ENCODE assay signal across 28 cellular contexts in genomic region chr5:171673328-171673727, GRCh38.
DNase-seq lines count a peak whose midpoint lies in the region; ATAC-seq, FAIRE-seq and TF ChIP-seq lines count a peak whose summit lies in the region.
"Had no signal": no experiment of that assay in that cellular context is flagged by ENCODE, and none has a peak within 500 bp of the region (broad histone marks: within the 10 kb centered on the region; RNA-seq: fewer than 3 reads in every experiment).

No MANE protein-coding gene starts in this region.

- H3K79me2 ChIP-seq in HepG2 (ENCODE audit: insufficient read depth, low read length) = no peaks in the 10 kb centered on the region

- H3K9me3 ChIP-seq in right lobe of liver = no peaks in the 10 kb centered on the region
- no peaks in the 10 kb centered on the region for H3K9me3 ChIP-seq in HepG2 (ENCODE audit: low read length)
- H3K9me3 ChIP-seq in tibial nerve = peaks cover 0 to 7% (median 0%) of the 10 kb centered on the region in 4 donors
- H3K9me3 ChIP-seq: Peyer's patch, psoas muscle, upper lobe of right lung had no signal

- no peaks in the 10 kb centered on the region for H3K4me1 ChIP-seq in right lobe of liver
- H3K4me1 ChIP-seq in HepG2 (ENCODE audit: insufficient read depth, low read length) = no peaks in the 10 kb centered on the region
- H3K4me1 ChIP-seq in tibial nerve = no peaks in the 10 kb centered on the region
- H3K4me1 ChIP-seq: BLaER1 treated with 17β-estradiol and CSF1 and Interleukin-3, amounts not matched to agents 10 nM and 100 nM; Peyer's patch; psoas muscle; upper lobe of right lung had no signal

- TF ChIP-seq POLR2A in right lobe of liver (IDR thresholded peaks at IDR 0.05) (no peak), HepG2 (IDR thresholded peaks at IDR 0.05; ENCODE audit: insufficient read depth in 1 of 2, low read depth in 2 of 2, low read length in 2 of 2) (no peak), tibial nerve (IDR thresholded peaks at IDR 0.05) (no peak)

- BruUV-seq in HepG2 (replicated peaks; lab: Mats Ljungman, UMichigan) (no TSS peak), Calu3 (replicated peaks; lab: Mats Ljungman, UMichigan) (no TSS peak)

- no peaks in the 10 kb centered on the region for H3K9me3 Mint-ChIP-seq in Calu3 (ENCODE audit: low read depth, unreplicated experiment)
- H3K9me3 Mint-ChIP-seq: immature natural killer cell, natural killer cell had no signal

- no peaks in the 10 kb centered on the region for H3K36me3 Mint-ChIP-seq in Calu3 (ENCODE audit: insufficient read depth, unreplicated experiment)
- H3K36me3 Mint-ChIP-seq: activated naive CD4-positive, alpha-beta T cell treated with anti-CD3 and anti-CD28 coated beads, Interleukin-2, amount 50 U/mL, for 24 hours; immature natural killer cell; natural killer cell had no signal

- FAIRE-seq in HepG2 (lab: Jason Lieb, UNC) = no peak
- FAIRE-seq: HTR-8/SVneo had no signal

- H3K27me3 Mint-ChIP-seq in Calu3 (ENCODE audit: unreplicated experiment) = peaks cover 100% of the 10 kb centered on the region

- intact Hi-C loops in right lobe of liver (cut with DNase I) (no loop called here), HepG2 (cut with micrococcal nuclease; ENCODE audit: unreplicated experiment) (no loop called here), Calu3 (cut with micrococcal nuclease; ENCODE audit: unreplicated experiment) (no loop called here)

- 57% methylated on average over 1 of the region's 1 CpG for WGBS in right lobe of liver (ENCODE audit: insufficient coverage, low coverage, low lambda C conversion rate, missing lambda C conversion rate)
- 0% methylated on average over 1 of the region's 1 CpG for WGBS in HepG2 (ENCODE audit: low lambda C conversion rate)
- 52 to 58% methylated on average over 1 of the region's 1 CpG for WGBS in tibial nerve, 2 donors

- CTCF ChIA-PET in HepG2 (lab: Yijun Ruan, JAX; ENCODE audit: low intra/inter-chr PET ratio, low total read pairs) (no interaction called here), Calu3 (lab: Charles Lee) (no interaction called here)

- no peak overlapping the region for H3K9ac ChIP-seq in HepG2 (ENCODE audit: insufficient read depth, low read depth, low read length)
- H3K9ac ChIP-seq: BLaER1 treated with 17β-estradiol and CSF1 and Interleukin-3, amounts not matched to agents 10 nM and 100 nM had no signal

- no peak overlapping the region for H3K4me3 Mint-ChIP-seq in Calu3 (ENCODE audit: low read depth, unreplicated experiment)
- H3K4me3 Mint-ChIP-seq: activated CD8-positive, alpha-beta T cell treated with anti-CD3 and anti-CD28 coated beads for 36 hours; activated naive CD4-positive, alpha-beta T cell treated with anti-CD3 and anti-CD28 coated beads, Interleukin-2, amount 50 U/mL, for 24 hours; immature natural killer cell; natural killer cell had no signal

- H3K27ac Mint-ChIP-seq in Calu3 (ENCODE audit: unreplicated experiment) = no peak overlapping the region
- H3K27ac Mint-ChIP-seq: activated CD8-positive, alpha-beta T cell treated with anti-CD3 and anti-CD28 coated beads for 36 hours; activated naive CD4-positive, alpha-beta T cell treated with anti-CD3 and anti-CD28 coated beads, Interleukin-2, amount 50 U/mL, for 24 hours; immature natural killer cell; natural killer cell had no signal

- no peak for TF ChIP-seq RAD21 in HepG2 (CRISPR knock-in tag; IDR thresholded peaks at IDR 0.05)

- no peaks in the 10 kb centered on the region for H3K36me3 ChIP-seq in right lobe of liver
- H3K36me3 ChIP-seq in HepG2 (replicated peaks in 1 of 2; ENCODE audit: control insufficient read depth in 1 of 2, insufficient read depth in 2 of 2, low read length in 2 of 2) = no peaks in the 10 kb centered on the region
- no peaks in the 10 kb centered on the region for H3K36me3 ChIP-seq in tibial nerve
- H3K36me3 ChIP-seq: BLaER1 treated with 17β-estradiol and CSF1 and Interleukin-3, amounts not matched to agents 10 nM and 100 nM; Peyer's patch; upper lobe of right lung had no signal

- no peak overlapping the region for H2AFZ ChIP-seq in HepG2 (ENCODE audit: low read length)

- no peaks in the 10 kb centered on the region for H4K20me1 ChIP-seq in HepG2 (ENCODE audit: insufficient read depth, low read length)
- H4K20me1 ChIP-seq: BLaER1 treated with 17β-estradiol and CSF1 and Interleukin-3, amounts not matched to agents 10 nM and 100 nM had no signal

- in situ Hi-C loops in HepG2 (cut with HindIII; ENCODE audit: extremely low pct_ligation_motif_present, low pct_unique_long_range_greater_than_20kb) = no loop called here

- H3K4me2 ChIP-seq in HepG2 (ENCODE audit: low read depth, low read length) = no peak overlapping the region
- H3K4me2 ChIP-seq: BLaER1 treated with 17β-estradiol and CSF1 and Interleukin-3, amounts not matched to agents 10 nM and 100 nM had no signal

- H3K27ac ChIP-seq in right lobe of liver = no peak overlapping the region
- H3K27ac ChIP-seq in HepG2 (ENCODE audit: extremely low read length, insufficient read depth, low read length) = no peak overlapping the region
- H3K27ac ChIP-seq in tibial nerve = no peak overlapping the region
- H3K27ac ChIP-seq: BLaER1 treated with 17β-estradiol and CSF1 and Interleukin-3, amounts not matched to agents 10 nM and 100 nM; Peyer's patch; psoas muscle; upper lobe of right lung had no signal

- H3K4me3 ChIP-seq in right lobe of liver = no peak overlapping the region
- H3K4me3 ChIP-seq in HepG2 (replicated peaks in 1 of 3; ENCODE audit: insufficient read depth in 1 of 3, low read depth in 2 of 3, low read length in 3 of 3) = no peak overlapping the region
- no peak overlapping the region for H3K4me3 ChIP-seq in tibial nerve
- H3K4me3 ChIP-seq: BLaER1 treated with 17β-estradiol and CSF1 and Interleukin-3, amounts not matched to agents 10 nM and 100 nM; Peyer's patch; psoas muscle; upper lobe of right lung had no signal

- ATAC-seq in right lobe of liver (peak in 3 of 4 donors; percentile 28 to 73 (median 67)), HepG2 (no peak)
- ATAC-seq: activated CD8-positive, alpha-beta T cell treated with anti-CD3 and anti-CD28 coated beads for 36 hours; left cardiac atrium; natural killer cell; psoas muscle; upper lobe of right lung had no signal

- TF ChIP-seq CTCF in right lobe of liver (IDR thresholded peaks at IDR 0.05) = no peak
- TF ChIP-seq CTCF in HepG2 (CRISPR knock-in tag; IDR thresholded peaks at IDR 0.05) = no peak
- no peak for TF ChIP-seq CTCF in tibial nerve (IDR thresholded peaks at IDR 0.05)
- TF ChIP-seq CTCF in Calu3 (IDR thresholded peaks at IDR 0.05; ENCODE audit: unreplicated experiment) = no peak

- DNase-seq in right lobe of liver (peak in 2 of 3 donors; percentile 52 to 68), HepG2 (ENCODE audit: low spot score) (no peak), NCI-H2196 treated with DMSO at 0.1 percent for 48 hours (lab: John Stamatoyannopoulos, UW; ENCODE audit: unreplicated experiment) (peak; percentile 34), dermis microvascular lymphatic vessel endothelial cell (ENCODE audit: low read depth in 2 of 2) (peak; percentile 37 to 52), tibial nerve (ENCODE audit: low spot score in 2 of 2) (peak; percentile 37 to 68), DMS79 (lab: John Stamatoyannopoulos, UW) (no peak), Calu3 (no peak), H4 (ENCODE audit: low spot score) (no peak)
- DNase-seq: activated CD8-positive, alpha-beta T cell treated with anti-CD3 and anti-CD28 coated beads for 36 hours; amygdala; DMS79 treated with DMSO at 0.1 percent for 48 hours; GDM1; immature natural killer cell; KBM-7; left cardiac atrium; natural killer cell; NCI-H1417 treated with DMSO at 0.1 percent for 48 hours; NCI-H524 treated with DMSO at 0.1 percent for 48 hours; occipital lobe; Peyer's patch; psoas muscle; SHP77 treated with DMSO at 0.1 percent for 48 hours; stimulated activated naive CD4-positive, alpha-beta T cell; SW 1271; upper lobe of right lung had no signal

- no peaks in the 10 kb centered on the region for H3K27me3 ChIP-seq in right lobe of liver
- peaks cover 0 to 9% of the 10 kb centered on the region in 2 experiments; a peak in 1 of 5 replicates for H3K27me3 ChIP-seq in HepG2 (ENCODE audit: control insufficient read depth in 1 of 2, insufficient read depth in 2 of 2, low read length in 2 of 2)
- no peaks in the 10 kb centered on the region for H3K27me3 ChIP-seq in tibial nerve
- H3K27me3 ChIP-seq: BLaER1 treated with 17β-estradiol and CSF1 and Interleukin-3, amounts not matched to agents 10 nM and 100 nM; Peyer's patch; upper lobe of right lung had no signal

- H3K4me1 Mint-ChIP-seq in Calu3 (ENCODE audit: low read depth, unreplicated experiment) = no peaks in the 10 kb centered on the region
- H3K4me1 Mint-ChIP-seq: activated naive CD4-positive, alpha-beta T cell treated with anti-CD3 and anti-CD28 coated beads, Interleukin-2, amount 50 U/mL, for 24 hours; immature natural killer cell; natural killer cell had no signal

- TF ChIP-seq EP300 in HepG2 (IDR thresholded peaks at IDR 0.05; ENCODE audit: low read depth in 2 of 2, low read length in 2 of 2) (no peak), HepG2 (CRISPR knock-in tag; IDR thresholded peaks at IDR 0.05; ENCODE audit: borderline replicate concordance) (no peak), tibial nerve (IDR thresholded peaks at IDR 0.05) (no peak)

- POLR2A ChIA-PET in HepG2 (lab: Yijun Ruan, JAX) = no interaction called here

TF ChIP-seq in HepG2, 621 proteins besides CTCF, POLR2A, EP300 and RAD21 (continues in another document):
- TF ChIP-seq ELF1 (CRISPR knock-in tag; IDR thresholded peaks at IDR 0.05) = no peak
- TF ChIP-seq KDM5B (CRISPR knock-in tag; IDR thresholded peaks at IDR 0.05; ENCODE audit: borderline replicate concordance) = no peak
- TF ChIP-seq RFXAP (CRISPR knock-in tag; IDR thresholded peaks at IDR 0.05; ENCODE audit: borderline replicate concordance) = no peak
- TF ChIP-seq RBM22 (optimal IDR thresholded peaks at IDR 0.05; ENCODE audit: low read length) = no peak
- no peak for TF ChIP-seq GPN1 (CRISPR knock-in tag; IDR thresholded peaks at IDR 0.05; ENCODE audit: borderline replicate concordance)

Comparison
In these comparisons a context has a peak if more than half of its experiments do, and no peak if none do; other contexts are left out.
1. DNase-seq: peak in right lobe of liver (2 of 3), NCI-H2196 treated with DMSO at 0.1 percent for 48 hours (single experiment), dermis microvascular lymphatic vessel endothelial cell (2 of 2) and tibial nerve (2 of 2); none in HepG2 (single experiment), DMS79 (single experiment), Calu3 (single experiment) and H4 (single experiment).